ENCODE assay signal across 8 cellular contexts in the genomic region with DNA sequence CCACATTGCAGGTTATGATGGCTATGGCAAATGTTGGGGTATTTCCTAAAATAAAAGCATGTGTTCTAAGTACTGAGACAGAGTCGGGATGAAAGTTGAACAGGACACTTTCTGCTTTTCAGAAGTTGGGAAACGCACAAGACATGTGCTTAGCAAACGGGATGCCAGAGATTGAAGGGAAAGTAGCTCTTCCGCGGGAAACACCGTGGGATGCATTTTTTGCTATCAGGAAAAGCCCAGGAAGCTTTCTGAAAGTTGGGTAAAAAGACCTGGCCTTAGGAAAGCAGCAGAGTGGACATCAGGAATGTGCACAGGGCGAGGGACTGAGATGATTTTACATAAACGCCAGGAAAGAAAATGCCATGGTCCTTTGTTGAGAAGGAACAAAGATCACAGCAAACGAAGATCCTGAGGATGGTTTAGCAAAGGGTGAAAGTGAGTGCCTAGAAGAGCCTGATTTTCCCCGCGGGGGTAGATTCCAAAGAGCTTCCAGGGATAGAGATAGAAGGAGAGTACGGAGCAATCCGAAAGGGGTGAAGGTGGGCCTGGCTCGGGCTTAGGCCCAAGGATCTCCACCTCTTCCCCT.
DNase-seq lines count a peak whose midpoint lies in the region; ATAC-seq and TF ChIP-seq lines count a peak whose summit lies in the region.

No MANE protein-coding gene starts in this region.

- no peak overlapping the region for H3K9ac ChIP-seq in rectal smooth muscle tissue (ENCODE audit: low read length)

- H3K4me3 ChIP-seq in GM12864 (ENCODE audit: low read depth, low read length) (peak overlapping the region; percentile 98), fibroblast of mammary gland (ENCODE audit: control insufficient read depth, low read depth, low read length) (peak overlapping the region; percentile 78), rectal smooth muscle tissue (ENCODE audit: low read length) (peak overlapping the region; percentile 91)

- no peaks in the 10 kb centered on the region for H3K27me3 ChIP-seq in rectal smooth muscle tissue (ENCODE audit: control insufficient read depth, insufficient read depth, low read length)

- no peaks in the 10 kb centered on the region for H3K36me3 ChIP-seq in rectal smooth muscle tissue (ENCODE audit: control insufficient read depth, insufficient read depth, low read length)

- DNase-seq in GM12864 (ENCODE audit: low read depth) (no peak), RKO (ENCODE audit: low spot score) (peak; percentile 41), fibroblast of mammary gland (ENCODE audit: low read depth) (peak; percentile 26), GDM1 (lab: John Stamatoyannopoulos, UW) (no peak)
- no peak for DNase-seq in activated effector memory CD4-positive, alpha-beta T cell treated with anti-CD3 and anti-CD28 coated beads, Interleukin-2, amount 50 U/mL, for 16 hours

- H3K4me1 ChIP-seq in rectal smooth muscle tissue (ENCODE audit: control insufficient read depth, insufficient read depth, low read length): no peaks in the 10 kb centered on the region

- TF ChIP-seq CTCF in GM12864 (IDR thresholded peaks at IDR 0.05; ENCODE audit: low read depth, low read length, missing control alignments) (no peak), fibroblast of mammary gland (conservative IDR thresholded peaks at IDR 0.05; ENCODE audit: control insufficient read depth, insufficient read depth, low read depth, low read length) (no peak)

- ATAC-seq in GM21515 (IDR thresholded peaks at IDR 0.05; ENCODE audit: unreplicated experiment): no peak
- ATAC-seq in GM21367 (IDR thresholded peaks at IDR 0.05; ENCODE audit: unreplicated experiment): no peak

- H3K27ac ChIP-seq in rectal smooth muscle tissue (ENCODE audit: low read depth, low read length): no peak overlapping the region

Comparison
In these comparisons a context has a peak if more than half of its experiments do, and no peak if none do; other contexts are left out.
1. DNase-seq: peak in RKO (single experiment) and fibroblast of mammary gland (single experiment); none in GM12864 (single experiment), GDM1 (single experiment) and activated effector memory CD4-positive, alpha-beta T cell treated with anti-CD3 and anti-CD28 coated beads, Interleukin-2, amount 50 U/mL, for 16 hours (single experiment).
2. Peak in every context shown above with its lines, with median percentiles within 50 percentile points of each other: H3K4me3 ChIP-seq.